29 cellular contexts compared by ENCODE assay signal in genomic region chr11:1161410-1162152, GRCh38. TPM values are rescaled to one million over a fixed set of nuclear protein-coding genes. Genes with fewer than 3 reads are reported as not detected.
DNase-seq lines count a peak whose midpoint lies in the region; ATAC-seq and TF ChIP-seq lines count a peak whose summit lies in the region.
"Had no signal": no experiment of that assay in that cellular context is flagged by ENCODE, and none has a peak within 500 bp of the region (broad histone marks: within the 10 kb centered on the region; RNA-seq: fewer than 3 reads in every experiment).

No MANE protein-coding gene starts in this region.

- TF ChIP-seq CTCF in GM13976 (IDR thresholded peaks at IDR 0.05; ENCODE audit: borderline replicate concordance, control extremely low read depth, extremely low read depth, insufficient read depth, missing control alignments) (no peak), stomach (IDR thresholded peaks at IDR 0.05) (no peak)

- TF ChIP-seq POLR2A in stomach (IDR thresholded peaks at IDR 0.05) = no peak

- CTCF ChIA-PET in activated CD8-positive, alpha-beta memory T cell treated with anti-CD3 and anti-CD28 coated beads, Interleukin-2, amount 10 ng/mL, durations not matched to agents 7 days and 5 days (lab: Charles Lee) = no interaction called here
- CTCF ChIA-PET in CD8-positive, alpha-beta memory T cell (lab: Charles Lee) = no interaction called here

- WGBS in stomach, 5 donors = 82 to 90% (median 88%) methylated on average over 19 to 43 of the region's 43 CpGs

- H3K27ac ChIP-seq in stomach = peak overlapping the region in 2 of 5 donors; percentile 5 to 31
- H3K27ac ChIP-seq in CD8-positive, alpha-beta memory T cell (ENCODE audit: low read depth, low read length) = no peak overlapping the region
- H3K27ac ChIP-seq: neutrophil, RWPE1, SK-N-MC, thoracic aorta had no signal

- no peaks in the 10 kb centered on the region for H3K36me3 Mint-ChIP-seq in activated CD8-positive, alpha-beta memory T cell treated with anti-CD3 and anti-CD28 coated beads, Interleukin-2, amount 10 ng/mL, durations not matched to agents 7 days and 5 days
- H3K36me3 Mint-ChIP-seq in CD8-positive, alpha-beta memory T cell = no peaks in the 10 kb centered on the region
- H3K36me3 Mint-ChIP-seq: activated naive CD4-positive, alpha-beta T cell treated with anti-CD3 and anti-CD28 coated beads, Interleukin-2, amount 50 U/mL, for 24 hours; CD8-positive, alpha-beta T cell had no signal

- H3K27me3 Mint-ChIP-seq in activated CD8-positive, alpha-beta memory T cell treated with anti-CD3 and anti-CD28 coated beads, Interleukin-2, amount 10 ng/mL, durations not matched to agents 7 days and 5 days = no peaks in the 10 kb centered on the region
- H3K27me3 Mint-ChIP-seq in CD8-positive, alpha-beta memory T cell = peaks cover 2 to 5% of the 10 kb centered on the region in 2 donors
- H3K27me3 Mint-ChIP-seq: activated CD4-positive, alpha-beta T cell treated with anti-CD3 and anti-CD28 coated beads, Interleukin-2, amount 10 ng/mL, durations not matched to agents 7 days and 5 days had no signal

- peaks cover 0 to 50% (median 15%) of the 10 kb centered on the region in 4 donors for H3K36me3 ChIP-seq in stomach
- H3K36me3 ChIP-seq in CD8-positive, alpha-beta memory T cell (ENCODE audit: insufficient read depth, low read length) = no peaks in the 10 kb centered on the region
- H3K36me3 ChIP-seq: neutrophil, thoracic aorta had no signal

- no peaks in the 10 kb centered on the region for H3K9me3 ChIP-seq in stomach
- no peaks in the 10 kb centered on the region for H3K9me3 ChIP-seq in CD8-positive, alpha-beta memory T cell (ENCODE audit: low read length)
- H3K9me3 ChIP-seq: neutrophil, thoracic aorta had no signal

- peaks cover 0 to 10% (median 2%) of the 10 kb centered on the region in 4 donors for H3K4me1 ChIP-seq in stomach
- H3K4me1 ChIP-seq in CD8-positive, alpha-beta memory T cell (ENCODE audit: insufficient read depth, low read length) = no peaks in the 10 kb centered on the region

- ATAC-seq in activated CD8-positive, alpha-beta memory T cell treated with anti-CD3 and anti-CD28 coated beads, Interleukin-2, amount 10 ng/mL, durations not matched to agents 7 days and 5 days = no peak
- ATAC-seq: CD8-positive, alpha-beta T cell; effector memory CD8-positive, alpha-beta T cell; left colon had no signal

- POLR2A ChIA-PET in CD8-positive, alpha-beta memory T cell (lab: Charles Lee) = no interaction called here

- in situ Hi-C loops in GM13976 (cut with MboI; ENCODE audit: low sequenced_read_pairs, unreplicated experiment) = no loop called here

- no peak overlapping the region for H3K4me3 Mint-ChIP-seq in activated CD8-positive, alpha-beta memory T cell treated with anti-CD3 and anti-CD28 coated beads, Interleukin-2, amount 10 ng/mL, durations not matched to agents 7 days and 5 days
- no peak overlapping the region for H3K4me3 Mint-ChIP-seq in CD8-positive, alpha-beta memory T cell
- H3K4me3 Mint-ChIP-seq: activated CD4-positive, alpha-beta T cell treated with anti-CD3 and anti-CD28 coated beads, Interleukin-2, amount 10 ng/mL, durations not matched to agents 7 days and 5 days; activated naive CD4-positive, alpha-beta T cell treated with anti-CD3 and anti-CD28 coated beads, Interleukin-2, amount 50 U/mL, for 24 hours; CD8-positive, alpha-beta T cell; effector memory CD8-positive, alpha-beta T cell had no signal

- peak; percentile 12 for DNase-seq in activated CD8-positive, alpha-beta memory T cell treated with anti-CD3 and anti-CD28 coated beads, Interleukin-2, amount 50 U/mL, for 4 hours
- no peak for DNase-seq in activated CD8-positive, alpha-beta memory T cell treated with anti-CD3 and anti-CD28 coated beads, Interleukin-2, amount 10 ng/mL, durations not matched to agents 7 days and 5 days
- DNase-seq in GM13976 (ENCODE audit: low spot score) = peak; percentile 24
- peak; percentile 20 for DNase-seq in iPS-NIHi11 (ENCODE audit: low spot score)
- DNase-seq in stomach = peak; percentile 27
- no peak for DNase-seq in mucosa of gallbladder (ENCODE audit: low spot score)
- no peak for DNase-seq in CD8-positive, alpha-beta memory T cell
- no peak for DNase-seq in NCI-H446 (lab: John Stamatoyannopoulos, UW)
- DNase-seq: activated CD4-positive, alpha-beta T cell treated with anti-CD3 and anti-CD28 coated beads, Interleukin-2, amount 10 ng/mL, durations not matched to agents 7 days and 5 days; cortex of kidney; DMS153; effector memory CD8-positive, alpha-beta T cell; mesenchymal stem cell; NCI-H1436; NCI-H2107; NCI-H82; stimulated activated CD4-positive, alpha-beta T cell treated with anti-CD3 and anti-CD28 coated beads, Interleukin-15, amount 100 ng/mL, for 24 hours; stimulated activated naive CD4-positive, alpha-beta T cell had no signal

- H3K4me3 ChIP-seq in stomach = peak overlapping the region in 2 of 4 donors; percentile 41 to 46
- H3K4me3 ChIP-seq in CD8-positive, alpha-beta memory T cell (ENCODE audit: low read length) = no peak overlapping the region
- H3K4me3 ChIP-seq: SK-N-MC, thoracic aorta had no signal

- peaks cover 0 to 81% (median 0%) of the 10 kb centered on the region in 3 donors for H3K27me3 ChIP-seq in stomach
- no peaks in the 10 kb centered on the region for H3K27me3 ChIP-seq in CD8-positive, alpha-beta memory T cell (ENCODE audit: insufficient read depth, low read length, poor library complexity, severe bottlenecking)
- H3K27me3 ChIP-seq: neutrophil had no signal

- TF ChIP-seq EP300 in stomach (IDR thresholded peaks at IDR 0.05) = no peak

- no peaks in the 10 kb centered on the region for H3K4me1 Mint-ChIP-seq in activated CD8-positive, alpha-beta memory T cell treated with anti-CD3 and anti-CD28 coated beads, Interleukin-2, amount 10 ng/mL, durations not matched to agents 7 days and 5 days
- no peaks in the 10 kb centered on the region for H3K4me1 Mint-ChIP-seq in CD8-positive, alpha-beta memory T cell
- H3K4me1 Mint-ChIP-seq: activated CD4-positive, alpha-beta T cell treated with anti-CD3 and anti-CD28 coated beads, Interleukin-2, amount 10 ng/mL, durations not matched to agents 7 days and 5 days; activated naive CD4-positive, alpha-beta T cell treated with anti-CD3 and anti-CD28 coated beads, Interleukin-2, amount 50 U/mL, for 24 hours had no signal

- no peak overlapping the region for H3K27ac Mint-ChIP-seq in activated CD8-positive, alpha-beta memory T cell treated with anti-CD3 and anti-CD28 coated beads, Interleukin-2, amount 10 ng/mL, durations not matched to agents 7 days and 5 days
- H3K27ac Mint-ChIP-seq in CD8-positive, alpha-beta memory T cell = no peak overlapping the region
- H3K27ac Mint-ChIP-seq: activated CD4-positive, alpha-beta T cell treated with anti-CD3 and anti-CD28 coated beads, Interleukin-2, amount 10 ng/mL, durations not matched to agents 7 days and 5 days; activated naive CD4-positive, alpha-beta T cell treated with anti-CD3 and anti-CD28 coated beads, Interleukin-2, amount 50 U/mL, for 24 hours; CD8-positive, alpha-beta T cell; effector memory CD8-positive, alpha-beta T cell; progenitor cell of endocrine pancreas had no signal

- H3K9me3 Mint-ChIP-seq in activated CD8-positive, alpha-beta memory T cell treated with anti-CD3 and anti-CD28 coated beads, Interleukin-2, amount 10 ng/mL, durations not matched to agents 7 days and 5 days (ENCODE audit: low read depth) = no peaks in the 10 kb centered on the region
- no peaks in the 10 kb centered on the region for H3K9me3 Mint-ChIP-seq in CD8-positive, alpha-beta memory T cell
- H3K9me3 Mint-ChIP-seq: activated CD4-positive, alpha-beta T cell treated with anti-CD3 and anti-CD28 coated beads, Interleukin-2, amount 10 ng/mL, durations not matched to agents 7 days and 5 days; activated naive CD4-positive, alpha-beta T cell treated with anti-CD3 and anti-CD28 coated beads, Interleukin-2, amount 50 U/mL, for 24 hours; CD8-positive, alpha-beta T cell; effector memory CD8-positive, alpha-beta T cell had no signal

- intact Hi-C loops in stomach (cut with DNase I; ENCODE audit: low total_unique reads) = no loop called here

RNA-seq across cellular contexts. Expression of gene MUC5AC, which starts 3.8 kb away (rescaled TPM):
- not detected for total RNA-seq in activated CD8-positive, alpha-beta memory T cell treated with anti-CD3 and anti-CD28 coated beads, Interleukin-2, amount 10 ng/mL, durations not matched to agents 7 days and 5 days
- 1,000 to 10,000 TPM in 1 of 5 donors, 100 to 1,000 TPM in 3, 1 to 10 TPM in 1; 2.0 to 1,253 (median 605) TPM for total RNA-seq in stomach
- polyA plus RNA-seq in stomach = 10 to 100 TPM in 2 of 3 donors, 1 to 10 TPM in 1; 5.5 to 77.0 (median 24.0) TPM
- 18.6 TPM for total RNA-seq in mucosa of gallbladder
- total RNA-seq in CD8-positive, alpha-beta memory T cell = not detected
- polyA plus RNA-seq in CD8-positive, alpha-beta memory T cell = not detected
- total RNA-seq: activated CD4-positive, alpha-beta T cell treated with anti-CD3 and anti-CD28 coated beads, Interleukin-2, amount 10 ng/mL, durations not matched to agents 7 days and 5 days; CD8-positive, alpha-beta T cell; fibroblast of villous mesenchyme; HT1080; progenitor cell of endocrine pancreas; T-helper 2 cell treated with Interferon-gamma antibody and Interleukin-4, amounts not matched to agents 100 ng/mL and 5 ng/mL, for 36 hours had no signal

Comparison
In these comparisons a context has a peak if more than half of its experiments do, and no peak if none do; other contexts are left out.
1. DNase-seq: peak in activated CD8-positive, alpha-beta memory T cell treated with anti-CD3 and anti-CD28 coated beads, Interleukin-2, amount 50 U/mL, for 4 hours (single experiment), GM13976 (single experiment), iPS-NIHi11 (single experiment) and stomach (single experiment); none in activated CD8-positive, alpha-beta memory T cell treated with anti-CD3 and anti-CD28 coated beads, Interleukin-2, amount 10 ng/mL, durations not matched to agents 7 days and 5 days (single experiment), mucosa of gallbladder (single experiment), CD8-positive, alpha-beta memory T cell (0 of 5) and NCI-H446 (0 of 2).